10 cellular contexts compared by ENCODE assay signal in genomic region chr3:187808466-187809291, GRCh38.
DNase-seq lines count a peak whose midpoint lies in the region; ATAC-seq and TF ChIP-seq lines count a peak whose summit lies in the region.
"Had no signal": no experiment of that assay in that cellular context is flagged by ENCODE, and none has a peak within 500 bp of the region (broad histone marks: within the 10 kb centered on the region; RNA-seq: fewer than 3 reads in every experiment).

No MANE protein-coding gene starts in this region.

- H3K9ac ChIP-seq in duodenal mucosa (ENCODE audit: low read depth in 1 of 2, low read length in 2 of 2) (no peak overlapping the region), neural progenitor cell (no peak overlapping the region)

- H3K36me3 Mint-ChIP-seq in neural progenitor cell, result no peaks in the 10 kb centered on the region
- H3K36me3 Mint-ChIP-seq in activated naive CD8-positive, alpha-beta T cell treated with anti-CD3 and anti-CD28 coated beads, Interleukin-2, amount 50 U/mL, for 24 hours (ENCODE audit: low read depth), result no peaks in the 10 kb centered on the region
- H3K36me3 Mint-ChIP-seq in CD4-positive, alpha-beta memory T cell, result no peaks in the 10 kb centered on the region
- H3K36me3 Mint-ChIP-seq: memory B cell had no signal

- no peaks in the 10 kb centered on the region for H3K79me2 ChIP-seq in neural progenitor cell (ENCODE audit: low read depth)

- peaks cover 21% of the 10 kb centered on the region for H3K4me1 Mint-ChIP-seq in neural progenitor cell
- peaks cover 44% of the 10 kb centered on the region for H3K4me1 Mint-ChIP-seq in activated naive CD8-positive, alpha-beta T cell treated with anti-CD3 and anti-CD28 coated beads, Interleukin-2, amount 50 U/mL, for 24 hours
- peaks cover 3 to 32% (median 9%) of the 10 kb centered on the region in 4 donors for H3K4me1 Mint-ChIP-seq in CD4-positive, alpha-beta memory T cell

- CTCF ChIA-PET in CD4-positive, alpha-beta memory T cell (lab: Charles Lee; ENCODE audit: partially characterized antibody), result no interaction called here

- no peak for ATAC-seq in activated naive CD8-positive, alpha-beta T cell treated with anti-CD3 and anti-CD28 coated beads, Interleukin-2, amount 50 U/mL, for 24 hours
- no peak for ATAC-seq in HG03520 (IDR thresholded peaks at IDR 0.05; ENCODE audit: unreplicated experiment)
- ATAC-seq: activated naive CD4-positive, alpha-beta T cell treated with anti-CD3 and anti-CD28 coated beads, Interleukin-2, amount 50 U/mL, for 72 hours had no signal

- H3K4me3 Mint-ChIP-seq in neural progenitor cell, result no peak overlapping the region
- no peak overlapping the region for H3K4me3 Mint-ChIP-seq in activated naive CD8-positive, alpha-beta T cell treated with anti-CD3 and anti-CD28 coated beads, Interleukin-2, amount 50 U/mL, for 24 hours
- H3K4me3 Mint-ChIP-seq in CD4-positive, alpha-beta memory T cell, result no peak overlapping the region
- H3K4me3 Mint-ChIP-seq: memory B cell had no signal

- intact Hi-C loops in CD4-positive, alpha-beta memory T cell (cut with micrococcal nuclease), result no loop called here

- TF ChIP-seq CTCF in neural progenitor cell (IDR thresholded peaks at IDR 0.05), result no peak

- H3K36me3 ChIP-seq in duodenal mucosa (ENCODE audit: control insufficient read depth in 1 of 2, insufficient read depth in 2 of 2, low read length in 2 of 2) (no peaks in the 10 kb centered on the region), neural progenitor cell (no peaks in the 10 kb centered on the region)
- no peaks in the 10 kb centered on the region for H3K36me3 ChIP-seq in CD4-positive, alpha-beta memory T cell (ENCODE audit: insufficient read depth, low read length)

- H3K27me3 ChIP-seq in duodenal mucosa (ENCODE audit: control insufficient read depth in 1 of 2, insufficient read depth in 2 of 2, low read length in 2 of 2), result no peaks in the 10 kb centered on the region
- H3K27me3 ChIP-seq in neural progenitor cell, result no peaks in the 10 kb centered on the region
- H3K27me3 ChIP-seq in CD4-positive, alpha-beta memory T cell (ENCODE audit: insufficient read depth, low read length), result no peaks in the 10 kb centered on the region

- H3K4me2 ChIP-seq in neural progenitor cell, result peak overlapping the region; percentile 36

- no peaks in the 10 kb centered on the region for H4K20me1 ChIP-seq in neural progenitor cell (ENCODE audit: low read depth)

- DNase-seq in DMS79 (lab: John Stamatoyannopoulos, UW) (peak; percentile 37), NCI-H510A (lab: John Stamatoyannopoulos, UW) (peak; percentile 56), neural progenitor cell (ENCODE audit: low spot score) (peak; percentile 67), NCI-H1930 (lab: John Stamatoyannopoulos, UW) (no peak)
- DNase-seq in activated naive CD8-positive, alpha-beta T cell treated with anti-CD3 and anti-CD28 coated beads, Interleukin-2, amount 50 U/mL, for 24 hours, result no peak
- DNase-seq in CD4-positive, alpha-beta memory T cell, result no peak

- H2AFZ ChIP-seq in neural progenitor cell (replicated peaks), result peak overlapping the region; percentile 26

- H3K4me1 ChIP-seq in duodenal mucosa (ENCODE audit: control insufficient read depth in 1 of 2, insufficient read depth in 2 of 2, low read length in 2 of 2), result peaks cover 0 to 19% of the 10 kb centered on the region in 2 donors
- peaks cover 16% of the 10 kb centered on the region for H3K4me1 ChIP-seq in neural progenitor cell
- no peaks in the 10 kb centered on the region for H3K4me1 ChIP-seq in CD4-positive, alpha-beta memory T cell (ENCODE audit: insufficient read depth, low read length)

- H3K4me3 ChIP-seq in duodenal mucosa (ENCODE audit: low read depth in 1 of 2, low read length in 2 of 2) (peak overlapping the region; percentile 33 to 46), neural progenitor cell (no peak overlapping the region)
- no peak overlapping the region for H3K4me3 ChIP-seq in CD4-positive, alpha-beta memory T cell (ENCODE audit: low read length in 2 of 2)

- H3K27ac Mint-ChIP-seq in neural progenitor cell, result peak overlapping the region; percentile 77
- no peak overlapping the region for H3K27ac Mint-ChIP-seq in activated naive CD8-positive, alpha-beta T cell treated with anti-CD3 and anti-CD28 coated beads, Interleukin-2, amount 50 U/mL, for 24 hours
- H3K27ac Mint-ChIP-seq in CD4-positive, alpha-beta memory T cell, result peak overlapping the region in 1 of 7 donors; percentile 25
- H3K27ac Mint-ChIP-seq: memory B cell had no signal

- POLR2A ChIA-PET in CD4-positive, alpha-beta memory T cell (lab: Charles Lee; ENCODE audit: partially characterized antibody), result interaction anchor here (1.2 kb wide), 1 partner anchor 8 kb away, joined by 3 read pairs; no protein-coding TSS in a partner anchor

- no peaks in the 10 kb centered on the region for H3K9me3 ChIP-seq in duodenal mucosa (ENCODE audit: control insufficient read depth in 1 of 2, low read length in 2 of 2)
- H3K9me3 ChIP-seq in neural progenitor cell (ENCODE audit: low read depth), result no peaks in the 10 kb centered on the region
- H3K9me3 ChIP-seq in CD4-positive, alpha-beta memory T cell (ENCODE audit: control insufficient read depth in 1 of 2, low read length in 2 of 2), result no peaks in the 10 kb centered on the region

- H3K27ac ChIP-seq in duodenal mucosa (ENCODE audit: low read depth, low read length), result no peak overlapping the region
- peak overlapping the region; percentile 39 for H3K27ac ChIP-seq in neural progenitor cell
- no peak overlapping the region for H3K27ac ChIP-seq in CD4-positive, alpha-beta memory T cell (ENCODE audit: low read depth, low read length)

- H3F3A ChIP-seq in neural progenitor cell (ENCODE audit: low read depth), result peaks cover 6% of the 10 kb centered on the region

- H3K9me3 Mint-ChIP-seq in neural progenitor cell, result peaks cover 4% of the 10 kb centered on the region
- H3K9me3 Mint-ChIP-seq in activated naive CD8-positive, alpha-beta T cell treated with anti-CD3 and anti-CD28 coated beads, Interleukin-2, amount 50 U/mL, for 24 hours, result no peaks in the 10 kb centered on the region
- peaks cover 0 to 4% (median 0%) of the 10 kb centered on the region in 8 donors for H3K9me3 Mint-ChIP-seq in CD4-positive, alpha-beta memory T cell
- H3K9me3 Mint-ChIP-seq: activated naive CD4-positive, alpha-beta T cell treated with anti-CD3 and anti-CD28 coated beads, Interleukin-2, amount 50 U/mL, for 72 hours had no signal

- H3K27me3 Mint-ChIP-seq in neural progenitor cell (ENCODE audit: insufficient read depth, low read depth), result no peaks in the 10 kb centered on the region
- no peaks in the 10 kb centered on the region for H3K27me3 Mint-ChIP-seq in activated naive CD8-positive, alpha-beta T cell treated with anti-CD3 and anti-CD28 coated beads, Interleukin-2, amount 50 U/mL, for 24 hours
- no peaks in the 10 kb centered on the region for H3K27me3 Mint-ChIP-seq in CD4-positive, alpha-beta memory T cell

Comparison
In these comparisons a context has a peak if more than half of its experiments do, and no peak if none do; other contexts are left out.
1. DNase-seq: peak in DMS79 (single experiment), NCI-H510A (single experiment) and neural progenitor cell (single experiment); none in activated naive CD8-positive, alpha-beta T cell treated with anti-CD3 and anti-CD28 coated beads, Interleukin-2, amount 50 U/mL, for 24 hours (single experiment), CD4-positive, alpha-beta memory T cell (0 of 5) and NCI-H1930 (0 of 2).
2. H3K4me3 ChIP-seq: peak in duodenal mucosa (2 of 2); none in neural progenitor cell (single experiment) and CD4-positive, alpha-beta memory T cell (0 of 2).